Comparison of ENCODE assay signal across 12 cellular contexts in the genomic region with DNA sequence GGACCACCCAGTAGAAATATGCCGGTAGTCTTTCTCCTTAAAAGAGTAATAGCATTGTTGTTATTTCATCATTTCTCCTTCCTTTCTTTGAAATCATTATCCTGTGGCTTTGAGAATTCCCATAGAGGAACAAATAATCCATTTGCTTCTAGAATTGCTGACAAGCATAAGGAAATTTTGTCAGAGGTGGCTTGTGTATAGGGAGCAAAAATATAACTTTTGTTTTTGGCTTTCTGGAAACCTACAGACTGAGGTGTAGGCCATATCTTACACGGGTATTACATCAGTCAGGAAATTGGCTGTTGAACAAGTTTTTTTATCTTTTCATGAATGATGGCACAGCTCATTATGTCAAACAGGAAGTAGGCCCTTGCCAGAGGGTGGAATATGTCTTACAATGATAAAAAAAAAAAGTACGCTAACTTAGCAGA.
A peak's percentile ranks its signal among the peaks of the same experiment; 100 is the strongest.
DNase-seq lines count a peak whose midpoint lies in the region; TF ChIP-seq lines count a peak whose summit lies in the region.
"Had no signal": no experiment of that assay in that cellular context is flagged by ENCODE, and none has a peak within 500 bp of the region (broad histone marks: within the 10 kb centered on the region; RNA-seq: fewer than 3 reads in every experiment).

No MANE protein-coding gene starts in this region.

- H3K9me3 Mint-ChIP-seq in activated CD4-positive, alpha-beta T cell treated with anti-CD3 and anti-CD28 coated beads, Interleukin-2, amount 10 ng/mL, durations not matched to agents 7 days and 5 days, result no peaks in the 10 kb centered on the region

- H3K27ac ChIP-seq in brain microvascular endothelial cell, result peak overlapping the region; percentile 86
- H3K27ac ChIP-seq: heart left ventricle, prostate gland had no signal

- H3K27me3 Mint-ChIP-seq in activated CD4-positive, alpha-beta T cell treated with anti-CD3 and anti-CD28 coated beads, Interleukin-2, amount 10 ng/mL, durations not matched to agents 7 days and 5 days, result no peaks in the 10 kb centered on the region

- H3K4me3 ChIP-seq in brain microvascular endothelial cell (ENCODE audit: low read depth, low read length), result no peak overlapping the region
- H3K4me3 ChIP-seq: heart left ventricle, prostate gland had no signal

- H3K4me3 Mint-ChIP-seq in activated CD4-positive, alpha-beta T cell treated with anti-CD3 and anti-CD28 coated beads, Interleukin-2, amount 10 ng/mL, durations not matched to agents 7 days and 5 days, result no peak overlapping the region
- H3K4me3 Mint-ChIP-seq: activated T-helper 1 cell treated with anti-CD3 and anti-CD28 coated beads, Interleukin-12 subunit alpha, Interleukin-12 subunit beta, Interleukin-2, Interleukin-4 antibody, amounts not matched to agents 30 ng/mL and 10 ng/mL and 1 ng/mL, durations not matched to agents 14 hours and 24 hours and 36 hours had no signal

- TF ChIP-seq CTCF in brain microvascular endothelial cell (IDR thresholded peaks at IDR 0.05; ENCODE audit: low read depth, low read length, missing control alignments), result no peak

- no peaks in the 10 kb centered on the region for H3K36me3 ChIP-seq in brain microvascular endothelial cell (replicated peaks)
- H3K36me3 ChIP-seq: heart left ventricle, prostate gland had no signal

- H3K4me1 Mint-ChIP-seq in activated CD4-positive, alpha-beta T cell treated with anti-CD3 and anti-CD28 coated beads, Interleukin-2, amount 10 ng/mL, durations not matched to agents 7 days and 5 days, result peaks cover 9% of the 10 kb centered on the region

- H3K27ac Mint-ChIP-seq in activated CD4-positive, alpha-beta T cell treated with anti-CD3 and anti-CD28 coated beads, Interleukin-2, amount 10 ng/mL, durations not matched to agents 7 days and 5 days, result peak overlapping the region; percentile 67
- H3K27ac Mint-ChIP-seq: activated T-helper 1 cell treated with anti-CD3 and anti-CD28 coated beads, Interleukin-12 subunit alpha, Interleukin-12 subunit beta, Interleukin-2, Interleukin-4 antibody, amounts not matched to agents 30 ng/mL and 10 ng/mL and 1 ng/mL, durations not matched to agents 14 hours and 24 hours and 36 hours had no signal

- H3K27me3 ChIP-seq in brain microvascular endothelial cell (replicated peaks), result no peaks in the 10 kb centered on the region
- H3K27me3 ChIP-seq: heart left ventricle had no signal

- H3K36me3 Mint-ChIP-seq in activated CD4-positive, alpha-beta T cell treated with anti-CD3 and anti-CD28 coated beads, Interleukin-2, amount 10 ng/mL, durations not matched to agents 7 days and 5 days (ENCODE audit: low read depth), result no peaks in the 10 kb centered on the region

- POLR2A ChIA-PET in activated CD4-positive, alpha-beta T cell treated with anti-CD3 and anti-CD28 coated beads, Interleukin-2, amount 10 ng/mL, durations not matched to agents 7 days and 5 days (lab: Charles Lee), result no interaction called here

- no peak for DNase-seq in activated CD4-positive, alpha-beta T cell treated with anti-CD3 and anti-CD28 coated beads, Interleukin-2, amount 10 ng/mL, durations not matched to agents 7 days and 5 days
- no peak for DNase-seq in activated CD4-positive, alpha-beta T cell treated with anti-CD3 and anti-CD28 coated beads, Interleukin-2, amount 50 U/mL, for 4 hours
- DNase-seq in NAMALWA (ENCODE audit: low spot score), result peak; percentile 39
- DNase-seq in brain microvascular endothelial cell, result peak; percentile 20
- DNase-seq in renal cortical epithelial cell (ENCODE audit: low read depth), result peak; percentile 13
- no peak for DNase-seq in anterior cingulate cortex (lab: John Stamatoyannopoulos, UW)
- no peak for DNase-seq in DMS79 (lab: John Stamatoyannopoulos, UW)
- DNase-seq in NCI-H2081 treated with DMSO at 0.1 percent for 48 hours (lab: John Stamatoyannopoulos, UW), result no peak
- DNase-seq: heart left ventricle; stimulated activated naive CD4-positive, alpha-beta T cell treated with Interleukin-2 at 50 U/mL for 16 hours had no signal

- in situ Hi-C loops in brain microvascular endothelial cell (cut with HindIII; ENCODE audit: low pct_ligation_motif_present, low sequenced_read_pairs), result no loop called here

- CTCF ChIA-PET in activated CD4-positive, alpha-beta T cell treated with anti-CD3 and anti-CD28 coated beads, Interleukin-2, amount 10 ng/mL, durations not matched to agents 7 days and 5 days (lab: Charles Lee), result no interaction called here

Comparison
In these comparisons a context has a peak if more than half of its experiments do, and no peak if none do; other contexts are left out.
1. DNase-seq: peak in NAMALWA (single experiment), brain microvascular endothelial cell (single experiment) and renal cortical epithelial cell (single experiment); none in activated CD4-positive, alpha-beta T cell treated with anti-CD3 and anti-CD28 coated beads, Interleukin-2, amount 10 ng/mL, durations not matched to agents 7 days and 5 days (single experiment), activated CD4-positive, alpha-beta T cell treated with anti-CD3 and anti-CD28 coated beads, Interleukin-2, amount 50 U/mL, for 4 hours (0 of 2), anterior cingulate cortex (0 of 58), DMS79 (single experiment) and NCI-H2081 treated with DMSO at 0.1 percent for 48 hours (single experiment).